1 cellular context compared by ENCODE assay signal in the genomic region with DNA sequence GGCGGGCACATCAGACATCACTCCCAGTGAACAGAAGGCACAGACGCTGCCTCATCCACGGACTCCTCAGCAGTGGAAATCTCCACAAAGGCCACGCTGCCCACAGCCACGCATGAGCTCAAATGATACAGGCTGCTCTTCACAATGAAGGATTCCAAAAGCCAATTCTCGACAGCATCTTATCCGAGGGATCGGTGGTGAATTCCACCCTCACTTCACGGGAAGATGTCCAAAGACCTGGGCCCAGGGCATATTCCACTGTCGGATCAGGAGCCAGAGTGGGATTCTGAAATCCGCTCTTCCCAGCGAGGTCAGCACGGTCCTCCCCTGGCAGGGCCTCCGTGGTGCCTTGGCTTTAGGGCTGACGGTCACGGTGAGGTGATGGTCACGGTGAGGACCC.
TF ChIP-seq lines count a peak whose summit lies in the region.

No MANE protein-coding gene starts in this region.

TF ChIP-seq in WTC11, 78 proteins besides CTCF, POLR2A, EP300 and RAD21 (continued from another document):
- TF ChIP-seq, protein P1, sequence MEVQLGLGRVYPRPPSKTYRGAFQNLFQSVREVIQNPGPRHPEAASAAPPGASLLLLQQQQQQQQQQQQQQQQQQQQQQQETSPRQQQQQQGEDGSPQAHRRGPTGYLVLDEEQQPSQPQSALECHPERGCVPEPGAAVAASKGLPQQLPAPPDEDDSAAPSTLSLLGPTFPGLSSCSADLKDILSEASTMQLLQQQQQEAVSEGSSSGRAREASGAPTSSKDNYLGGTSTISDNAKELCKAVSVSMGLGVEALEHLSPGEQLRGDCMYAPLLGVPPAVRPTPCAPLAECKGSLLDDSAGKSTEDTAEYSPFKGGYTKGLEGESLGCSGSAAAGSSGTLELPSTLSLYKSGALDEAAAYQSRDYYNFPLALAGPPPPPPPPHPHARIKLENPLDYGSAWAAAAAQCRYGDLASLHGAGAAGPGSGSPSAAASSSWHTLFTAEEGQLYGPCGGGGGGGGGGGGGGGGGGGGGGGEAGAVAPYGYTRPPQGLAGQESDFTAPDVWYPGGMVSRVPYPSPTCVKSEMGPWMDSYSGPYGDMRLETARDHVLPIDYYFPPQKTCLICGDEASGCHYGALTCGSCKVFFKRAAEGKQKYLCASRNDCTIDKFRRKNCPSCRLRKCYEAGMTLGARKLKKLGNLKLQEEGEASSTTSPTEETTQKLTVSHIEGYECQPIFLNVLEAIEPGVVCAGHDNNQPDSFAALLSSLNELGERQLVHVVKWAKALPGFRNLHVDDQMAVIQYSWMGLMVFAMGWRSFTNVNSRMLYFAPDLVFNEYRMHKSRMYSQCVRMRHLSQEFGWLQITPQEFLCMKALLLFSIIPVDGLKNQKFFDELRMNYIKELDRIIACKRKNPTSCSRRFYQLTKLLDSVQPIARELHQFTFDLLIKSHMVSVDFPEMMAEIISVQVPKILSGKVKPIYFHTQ (CRISPR knock-in tag; IDR thresholded peaks at IDR 0.05): no peak
- TF ChIP-seq, protein P2, sequence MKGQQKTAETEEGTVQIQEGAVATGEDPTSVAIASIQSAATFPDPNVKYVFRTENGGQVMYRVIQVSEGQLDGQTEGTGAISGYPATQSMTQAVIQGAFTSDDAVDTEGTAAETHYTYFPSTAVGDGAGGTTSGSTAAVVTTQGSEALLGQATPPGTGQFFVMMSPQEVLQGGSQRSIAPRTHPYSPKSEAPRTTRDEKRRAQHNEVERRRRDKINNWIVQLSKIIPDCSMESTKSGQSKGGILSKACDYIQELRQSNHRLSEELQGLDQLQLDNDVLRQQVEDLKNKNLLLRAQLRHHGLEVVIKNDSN (CRISPR knock-in tag; IDR thresholded peaks at IDR 0.05): no peak
- no peak for TF ChIP-seq FOXP1 (CRISPR knock-in tag; IDR thresholded peaks at IDR 0.05; ENCODE audit: borderline replicate concordance)
